ENCODE assay signal across 8 cellular contexts in genomic region chr3:114519415-114519814, GRCh38.
DNase-seq lines count a peak whose midpoint lies in the region; ATAC-seq and TF ChIP-seq lines count a peak whose summit lies in the region.

No MANE protein-coding gene starts in this region.

- no peak for DNase-seq in activated naive CD8-positive, alpha-beta T cell treated with anti-CD3 and anti-CD28 coated beads, Interleukin-2, amount 50 U/mL, for 24 hours
- DNase-seq in activated naive CD8-positive, alpha-beta T cell treated with anti-CD3 and anti-CD28 coated beads for 36 hours: no peak
- peak; percentile 20 for DNase-seq in endothelial cell (ENCODE audit: low spot score)
- no peak for DNase-seq in omental fat pad (ENCODE audit: low spot score)
- no peak for DNase-seq in activated CD4-positive, alpha-beta T cell treated with anti-CD3 and anti-CD28 coated beads, Interleukin-2, amount 10 ng/mL, durations not matched to agents 7 days and 5 days
- DNase-seq in amniotic stem cell (lab: John Stamatoyannopoulos, UW): no peak
- no peak for DNase-seq in activated naive CD4-positive, alpha-beta T cell treated with Interleukin-2 at 50 U/mL for 16 hours

- POLR2A ChIA-PET in activated CD4-positive, alpha-beta T cell treated with anti-CD3 and anti-CD28 coated beads, Interleukin-2, amount 10 ng/mL, durations not matched to agents 7 days and 5 days (lab: Charles Lee): no interaction called here

- H3K36me3 Mint-ChIP-seq in activated naive CD8-positive, alpha-beta T cell treated with anti-CD3 and anti-CD28 coated beads, Interleukin-2, amount 50 U/mL, for 24 hours (ENCODE audit: low read depth): peaks cover 2% of the 10 kb centered on the region
- H3K36me3 Mint-ChIP-seq in activated naive CD8-positive, alpha-beta T cell treated with anti-CD3 and anti-CD28 coated beads for 36 hours: no peaks in the 10 kb centered on the region
- no peaks in the 10 kb centered on the region for H3K36me3 Mint-ChIP-seq in endothelial cell (ENCODE audit: low read depth, unreplicated experiment)
- no peaks in the 10 kb centered on the region for H3K36me3 Mint-ChIP-seq in activated CD4-positive, alpha-beta T cell treated with anti-CD3 and anti-CD28 coated beads, Interleukin-2, amount 10 ng/mL, durations not matched to agents 7 days and 5 days (ENCODE audit: low read depth)

- no peak for TF ChIP-seq CTCF in endothelial cell (IDR thresholded peaks at IDR 0.05; ENCODE audit: unreplicated experiment)
- no peak for TF ChIP-seq CTCF in omental fat pad (IDR thresholded peaks at IDR 0.05)

- no peak overlapping the region for H3K27ac Mint-ChIP-seq in activated naive CD8-positive, alpha-beta T cell treated with anti-CD3 and anti-CD28 coated beads, Interleukin-2, amount 50 U/mL, for 24 hours
- H3K27ac Mint-ChIP-seq in activated naive CD8-positive, alpha-beta T cell treated with anti-CD3 and anti-CD28 coated beads for 36 hours: no peak overlapping the region
- H3K27ac Mint-ChIP-seq in endothelial cell (ENCODE audit: unreplicated experiment): no peak overlapping the region
- no peak overlapping the region for H3K27ac Mint-ChIP-seq in activated CD4-positive, alpha-beta T cell treated with anti-CD3 and anti-CD28 coated beads, Interleukin-2, amount 10 ng/mL, durations not matched to agents 7 days and 5 days

- ATAC-seq in activated naive CD8-positive, alpha-beta T cell treated with anti-CD3 and anti-CD28 coated beads, Interleukin-2, amount 50 U/mL, for 24 hours: peak; percentile 43
- ATAC-seq in HG03565 (IDR thresholded peaks at IDR 0.05; ENCODE audit: unreplicated experiment): peak; percentile 97
- peak; percentile 58 for ATAC-seq in omental fat pad (ENCODE audit: low FRiP score)

- no peaks in the 10 kb centered on the region for H3K9me3 Mint-ChIP-seq in activated naive CD8-positive, alpha-beta T cell treated with anti-CD3 and anti-CD28 coated beads, Interleukin-2, amount 50 U/mL, for 24 hours
- H3K9me3 Mint-ChIP-seq in activated naive CD8-positive, alpha-beta T cell treated with anti-CD3 and anti-CD28 coated beads for 36 hours: no peaks in the 10 kb centered on the region
- no peaks in the 10 kb centered on the region for H3K9me3 Mint-ChIP-seq in endothelial cell (ENCODE audit: unreplicated experiment)
- no peaks in the 10 kb centered on the region for H3K9me3 Mint-ChIP-seq in activated CD4-positive, alpha-beta T cell treated with anti-CD3 and anti-CD28 coated beads, Interleukin-2, amount 10 ng/mL, durations not matched to agents 7 days and 5 days

- H3K4me3 Mint-ChIP-seq in activated naive CD8-positive, alpha-beta T cell treated with anti-CD3 and anti-CD28 coated beads, Interleukin-2, amount 50 U/mL, for 24 hours: no peak overlapping the region
- H3K4me3 Mint-ChIP-seq in activated naive CD8-positive, alpha-beta T cell treated with anti-CD3 and anti-CD28 coated beads for 36 hours: no peak overlapping the region
- H3K4me3 Mint-ChIP-seq in endothelial cell (ENCODE audit: unreplicated experiment): no peak overlapping the region
- no peak overlapping the region for H3K4me3 Mint-ChIP-seq in activated CD4-positive, alpha-beta T cell treated with anti-CD3 and anti-CD28 coated beads, Interleukin-2, amount 10 ng/mL, durations not matched to agents 7 days and 5 days

- CTCF ChIA-PET in activated CD4-positive, alpha-beta T cell treated with anti-CD3 and anti-CD28 coated beads, Interleukin-2, amount 10 ng/mL, durations not matched to agents 7 days and 5 days (lab: Charles Lee): no interaction called here

- no peaks in the 10 kb centered on the region for H3K4me1 Mint-ChIP-seq in activated naive CD8-positive, alpha-beta T cell treated with anti-CD3 and anti-CD28 coated beads, Interleukin-2, amount 50 U/mL, for 24 hours
- H3K4me1 Mint-ChIP-seq in activated naive CD8-positive, alpha-beta T cell treated with anti-CD3 and anti-CD28 coated beads for 36 hours: no peaks in the 10 kb centered on the region
- no peaks in the 10 kb centered on the region for H3K4me1 Mint-ChIP-seq in endothelial cell (ENCODE audit: unreplicated experiment)
- no peaks in the 10 kb centered on the region for H3K4me1 Mint-ChIP-seq in activated CD4-positive, alpha-beta T cell treated with anti-CD3 and anti-CD28 coated beads, Interleukin-2, amount 10 ng/mL, durations not matched to agents 7 days and 5 days

- no peaks in the 10 kb centered on the region for H3K27me3 Mint-ChIP-seq in activated naive CD8-positive, alpha-beta T cell treated with anti-CD3 and anti-CD28 coated beads, Interleukin-2, amount 50 U/mL, for 24 hours
- H3K27me3 Mint-ChIP-seq in activated naive CD8-positive, alpha-beta T cell treated with anti-CD3 and anti-CD28 coated beads for 36 hours: no peaks in the 10 kb centered on the region
- H3K27me3 Mint-ChIP-seq in endothelial cell (ENCODE audit: unreplicated experiment): peaks cover 6% of the 10 kb centered on the region
- H3K27me3 Mint-ChIP-seq in activated CD4-positive, alpha-beta T cell treated with anti-CD3 and anti-CD28 coated beads, Interleukin-2, amount 10 ng/mL, durations not matched to agents 7 days and 5 days: no peaks in the 10 kb centered on the region

Comparison
In these comparisons a context has a peak if more than half of its experiments do, and no peak if none do; other contexts are left out.
1. ATAC-seq: peak in every context shown above with its lines; median percentile 97 in HG03565; 58 in omental fat pad; 43 in activated naive CD8-positive, alpha-beta T cell treated with anti-CD3 and anti-CD28 coated beads, Interleukin-2, amount 50 U/mL, for 24 hours.